Comparison of ENCODE assay signal across 8 cellular contexts in the genomic region with DNA sequence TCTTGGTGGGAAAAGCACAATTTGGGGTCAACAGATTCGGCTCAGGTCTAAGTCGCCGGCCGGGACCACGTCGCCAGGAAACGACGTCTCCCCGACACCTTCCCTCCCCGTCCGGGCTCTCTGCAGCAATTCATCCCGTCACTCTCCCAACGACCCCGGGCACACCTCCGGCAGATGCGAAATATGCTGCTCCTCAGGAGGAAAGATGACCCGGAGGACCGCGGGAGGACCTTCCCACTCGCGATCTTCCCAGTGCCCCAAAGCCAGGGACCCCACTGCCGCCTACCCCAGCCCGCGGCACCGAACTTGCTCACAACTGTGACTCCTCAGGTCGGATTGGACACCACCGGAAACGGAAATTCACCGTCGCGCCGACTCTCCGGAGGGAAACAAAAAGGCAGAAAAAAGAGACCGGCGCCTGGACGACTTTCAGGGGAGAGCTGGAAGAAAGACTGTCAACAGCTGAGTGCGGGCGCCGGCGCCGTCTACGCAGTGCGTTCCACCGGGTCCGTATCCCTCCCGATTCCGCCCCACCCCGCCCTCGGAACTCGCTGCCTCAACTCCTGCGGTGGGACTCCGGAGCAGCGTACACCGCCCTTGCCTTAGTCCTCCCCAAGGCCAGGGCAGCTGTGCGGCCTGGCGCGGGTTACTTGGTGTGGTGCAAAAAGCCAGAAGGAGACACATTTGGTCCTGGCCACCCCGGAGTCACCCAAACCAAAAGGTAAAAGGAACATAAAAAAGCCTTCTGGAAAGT. TPM values are rescaled to one million over a fixed set of nuclear protein-coding genes. Genes with fewer than 3 reads are reported as not detected.
DNase-seq lines count a peak whose midpoint lies in the region; ATAC-seq and TF ChIP-seq lines count a peak whose summit lies in the region.

No MANE protein-coding gene starts in this region.

- H3K27ac Mint-ChIP-seq in CD8-positive, alpha-beta T cell = peak overlapping the region; percentile 99
- H3K27ac Mint-ChIP-seq in memory B cell = peak overlapping the region; percentile 92

- POLR2A ChIA-PET in CD8-positive, alpha-beta T cell (lab: Charles Lee) = interaction anchor here (0.6 to 2.4 kb wide), 13 partner anchors 12 to 1797 kb away, joined by 3 to 32 read pairs (median 5); a partner anchor contains a TSS

- peaks cover 29% of the 10 kb centered on the region for H3K4me1 Mint-ChIP-seq in CD8-positive, alpha-beta T cell (ENCODE audit: low read depth)
- peaks cover 11% of the 10 kb centered on the region for H3K4me1 Mint-ChIP-seq in memory B cell

- H3K27me3 ChIP-seq in CD8-positive, alpha-beta T cell (ENCODE audit: insufficient read depth, low read length) = no peaks in the 10 kb centered on the region
- H3K27me3 ChIP-seq in effector memory CD4-positive, alpha-beta T cell (replicated peaks; ENCODE audit: control insufficient read depth, insufficient read depth, low read length, poor library complexity, severe bottlenecking) = no peaks in the 10 kb centered on the region

- no peak for TF ChIP-seq CTCF in CD8-positive, alpha-beta T cell (IDR thresholded peaks at IDR 0.05)

- H3K27ac ChIP-seq in CD8-positive, alpha-beta T cell (ENCODE audit: low read depth, low read length) = peak overlapping the region; percentile 87
- peak overlapping the region; percentile 79 for H3K27ac ChIP-seq in effector memory CD4-positive, alpha-beta T cell (ENCODE audit: insufficient read depth, low read length, poor library complexity, severe bottlenecking)

- DNase-seq in CD8-positive, alpha-beta T cell = peak; percentile 86 to 95 (median 89)
- DNase-seq in HS-27A (ENCODE audit: low read depth) (peak; percentile 64), NOMO-1 (lab: John Stamatoyannopoulos, UW; ENCODE audit: unreplicated experiment in 2 of 2) (peak; percentile 69 to 76), memory B cell (ENCODE audit: low spot score in 2 of 2) (peak; percentile 90 to 98)
- DNase-seq in activated CD8-positive, alpha-beta memory T cell treated with anti-CD3 and anti-CD28 coated beads for 48 hours (ENCODE audit: low read depth in 2 of 3, low spot score in 2 of 3) = peak; percentile 86 to 95 (median 93)
- DNase-seq in effector memory CD4-positive, alpha-beta T cell = peak; percentile 72 to 86 (median 81)
- peak; percentile 82 for DNase-seq in stimulated activated CD8-positive, alpha-beta memory T cell treated with anti-CD3 and anti-CD28 coated beads, Interleukin-12 subunit alpha, Interleukin-12 subunit beta, amount 100 ng/mL, for 1 hour (ENCODE audit: low read depth)

- peak overlapping the region; percentile 100 for H3K4me3 ChIP-seq in CD8-positive, alpha-beta T cell (ENCODE audit: low read depth, low read length)
- peak overlapping the region; percentile 91 for H3K4me3 ChIP-seq in effector memory CD4-positive, alpha-beta T cell (ENCODE audit: insufficient read depth, low read depth, low read length, poor library complexity, severe bottlenecking)

- H3K36me3 Mint-ChIP-seq in CD8-positive, alpha-beta T cell = peaks cover 47% of the 10 kb centered on the region
- peaks cover 5% of the 10 kb centered on the region for H3K36me3 Mint-ChIP-seq in memory B cell

- no peaks in the 10 kb centered on the region for H3K9me3 Mint-ChIP-seq in CD8-positive, alpha-beta T cell
- no peaks in the 10 kb centered on the region for H3K9me3 Mint-ChIP-seq in memory B cell

- ATAC-seq in CD8-positive, alpha-beta T cell = peak; percentile 89
- ATAC-seq in GM19463 (IDR thresholded peaks at IDR 0.05; ENCODE audit: unreplicated experiment) (peak; percentile 85), memory B cell (ENCODE audit: low read depth) (peak; percentile 92)

- intact Hi-C loops in CD8-positive, alpha-beta T cell (cut with DNase I, micrococcal nuclease) = loop anchor here (1.0 to 5.0 kb wide), 6 partner anchors 14 to 234 kb away; a partner anchor contains a TSS

- CTCF ChIA-PET in CD8-positive, alpha-beta T cell (lab: Charles Lee) = interaction anchor here (1.8 kb wide), 1 partner anchor 13 kb away, joined by 8 read pairs; a partner anchor contains a TSS

- peaks cover 13% of the 10 kb centered on the region for H3K4me1 ChIP-seq in CD8-positive, alpha-beta T cell (ENCODE audit: insufficient read depth, low read length)
- no peaks in the 10 kb centered on the region for H3K4me1 ChIP-seq in effector memory CD4-positive, alpha-beta T cell (ENCODE audit: control insufficient read depth, insufficient read depth, low read length, poor library complexity, severe bottlenecking)

- H3K27me3 Mint-ChIP-seq in CD8-positive, alpha-beta T cell (ENCODE audit: low read depth) = no peaks in the 10 kb centered on the region
- no peaks in the 10 kb centered on the region for H3K27me3 Mint-ChIP-seq in memory B cell

- H3K9me3 ChIP-seq in CD8-positive, alpha-beta T cell (ENCODE audit: low read length) = no peaks in the 10 kb centered on the region
- H3K9me3 ChIP-seq in effector memory CD4-positive, alpha-beta T cell (ENCODE audit: control insufficient read depth, low read length) = no peaks in the 10 kb centered on the region

- peak overlapping the region; percentile 100 for H3K4me3 Mint-ChIP-seq in CD8-positive, alpha-beta T cell
- peak overlapping the region; percentile 97 for H3K4me3 Mint-ChIP-seq in memory B cell

- peaks cover 9% of the 10 kb centered on the region for H3K36me3 ChIP-seq in CD8-positive, alpha-beta T cell (ENCODE audit: insufficient read depth, low read length)
- H3K36me3 ChIP-seq in effector memory CD4-positive, alpha-beta T cell (ENCODE audit: control insufficient read depth, insufficient read depth, low read length) = peaks cover 28% of the 10 kb centered on the region

RNA-seq across cellular contexts. Expression of a gene that starts 13.8 kb away (rescaled TPM):
- total RNA-seq in CD8-positive, alpha-beta T cell = 10 to 100 TPM; 76.9 to 78.6 TPM

RNA-seq across cellular contexts. Expression of a gene that starts 32.4 kb away (rescaled TPM):
- 1 to 10 TPM; 3.0 to 3.7 TPM for total RNA-seq in CD8-positive, alpha-beta T cell

RNA-seq across cellular contexts. Expression of a gene that starts 51.5 kb away (rescaled TPM):
- total RNA-seq in CD8-positive, alpha-beta T cell = 1 to 10 TPM; 7.2 to 8.1 TPM

RNA-seq across cellular contexts. Expression of a gene that starts 55.1 kb away (rescaled TPM):
- 10 to 100 TPM; 68.2 to 72.4 TPM for total RNA-seq in CD8-positive, alpha-beta T cell

Comparison
In these comparisons a context has a peak if more than half of its experiments do, and no peak if none do; other contexts are left out.
1. Peak in every context shown above with its lines: DNase-seq, ATAC-seq, H3K4me3 ChIP-seq and H3K27ac ChIP-seq.